ENCODE assay signal across 17 cellular contexts in the genomic region with DNA sequence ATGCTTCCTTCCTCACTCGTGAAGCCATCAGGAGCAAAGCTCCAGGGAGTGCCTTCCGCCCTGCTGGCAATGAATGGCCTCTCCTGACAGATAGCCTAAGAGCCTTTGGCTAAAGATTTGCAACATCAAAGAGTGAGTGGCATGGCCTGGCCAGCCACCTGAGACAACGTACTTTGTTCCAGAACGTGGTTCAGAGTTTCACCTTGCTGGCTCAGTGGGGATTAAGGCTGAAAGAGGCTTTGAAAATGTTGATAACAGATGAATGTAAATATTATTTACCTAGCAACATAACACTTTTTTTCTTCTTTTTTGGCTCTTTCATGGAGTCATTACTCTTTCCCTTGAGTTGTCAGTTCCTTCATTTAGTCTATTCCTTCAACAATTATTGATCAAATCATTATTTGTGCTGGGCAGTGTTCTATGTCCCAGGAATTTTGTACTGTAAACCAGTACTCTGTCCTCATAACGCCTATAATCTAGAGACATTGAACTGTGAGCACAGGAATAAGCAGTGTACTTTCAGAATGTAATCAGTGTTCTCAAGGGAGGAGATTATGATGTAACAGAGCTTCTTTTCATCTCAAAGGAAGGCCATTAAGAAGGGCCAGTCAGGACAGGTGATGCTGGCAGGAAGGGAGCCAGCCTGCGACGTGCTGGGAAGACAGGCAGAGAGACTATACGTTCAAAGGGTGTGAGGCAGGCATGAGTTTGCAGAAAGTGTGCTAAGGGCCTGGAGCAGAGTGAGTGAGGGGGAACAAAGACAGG. TPM values are rescaled to one million over a fixed set of nuclear protein-coding genes. Genes with fewer than 3 reads are reported as not detected.
A peak's percentile ranks its signal among the peaks of the same experiment; 100 is the strongest.
DNase-seq lines count a peak whose midpoint lies in the region; ATAC-seq and TF ChIP-seq lines count a peak whose summit lies in the region.
"Had no signal": no experiment of that assay in that cellular context is flagged by ENCODE, and none has a peak within 500 bp of the region (broad histone marks: within the 10 kb centered on the region; RNA-seq: fewer than 3 reads in every experiment).

No MANE protein-coding gene starts in this region.

- H3K27me3 Mint-ChIP-seq in nephron progenitor cell (ENCODE audit: low read depth, poor library complexity) = no peaks in the 10 kb centered on the region

- DNase-seq in ELF-1 (ENCODE audit: low read depth, low spot score) (peak; percentile 66), NCI-H82 (lab: John Stamatoyannopoulos, UW) (peak; percentile 70), nephron progenitor cell (no peak), AG08396 (ENCODE audit: low spot score) (no peak), H4 (ENCODE audit: low spot score) (no peak)
- no peak for DNase-seq in central memory CD4-positive, alpha-beta T cell
- DNase-seq: activated naive CD4-positive, alpha-beta T cell treated with anti-CD3 and anti-CD28 coated beads, Interleukin-2, amount 50 U/mL, for 16 hours; activated T-cell treated with anti-CD3 and anti-CD28 coated beads, Interleukin-2, amount 50 U/mL, for 1 hour; erythroblast; GDM1; IMR-90; midbrain; NCI-H2029; NCI-H748 treated with DMSO at 0.1 percent for 48 hours; right cardiac atrium had no signal

- ATAC-seq in esophagus mucosa = peak; percentile 93
- no peak for ATAC-seq in GM18505 (IDR thresholded peaks at IDR 0.05; ENCODE audit: unreplicated experiment)
- ATAC-seq: right cardiac atrium had no signal

- no peak for TF ChIP-seq POLR2A in GM18505 (IDR thresholded peaks at IDR 0.05; ENCODE audit: borderline replicate concordance, extremely low read depth, insufficient read depth, insufficient read length)

- H3K27ac Mint-ChIP-seq in nephron progenitor cell = peak overlapping the region; percentile 27

- TF ChIP-seq CTCF in nephron progenitor cell (IDR thresholded peaks at IDR 0.05) = no peak

- peaks cover 11% of the 10 kb centered on the region for H3K9me3 Mint-ChIP-seq in nephron progenitor cell

- H3K4me1 Mint-ChIP-seq in nephron progenitor cell = peaks cover 52% of the 10 kb centered on the region

- no peaks in the 10 kb centered on the region for H3K36me3 Mint-ChIP-seq in nephron progenitor cell (ENCODE audit: low read depth)

- H3K4me3 Mint-ChIP-seq in nephron progenitor cell = no peak overlapping the region

RNA-seq across cellular contexts. Expression of a gene that starts 59.4 kb away (rescaled TPM):
- 0.68 TPM for total RNA-seq in esophagus mucosa
- 0.45 and 0.87 TPM in 2 replicates for total RNA-seq in H4 (2014; rRNA removed; shearing (Covaris generic))

Comparison
In these comparisons a context has a peak if more than half of its experiments do, and no peak if none do; other contexts are left out.
1. DNase-seq: peak in ELF-1 (single experiment) and NCI-H82 (single experiment); none in nephron progenitor cell (single experiment), central memory CD4-positive, alpha-beta T cell (single experiment), AG08396 (single experiment) and H4 (single experiment).